Comparison of ENCODE assay signal across 13 cellular contexts in genomic region chr10:61919646-61920215, GRCh38.
"Had no signal": no experiment of that assay in that cellular context is flagged by ENCODE, and none has a peak within 500 bp of the region (broad histone marks: within the 10 kb centered on the region; RNA-seq: fewer than 3 reads in every experiment).

No MANE protein-coding gene starts in this region.

- H3K27ac Mint-ChIP-seq: activated naive CD8-positive, alpha-beta T cell treated with anti-CD3 and anti-CD28 coated beads, Interleukin-2, amount 10 ng/mL, durations not matched to agents 7 days and 5 days had no signal

- H3K4me3 Mint-ChIP-seq: activated naive CD8-positive, alpha-beta T cell treated with anti-CD3 and anti-CD28 coated beads, Interleukin-2, amount 10 ng/mL, durations not matched to agents 7 days and 5 days; neural crest cell had no signal

- H3K9me3 ChIP-seq: breast epithelium, pancreas, tibial nerve had no signal

- ATAC-seq: heart left ventricle, left lobe of liver, pancreas had no signal

- H3K27me3 Mint-ChIP-seq: activated naive CD8-positive, alpha-beta T cell treated with anti-CD3 and anti-CD28 coated beads, Interleukin-2, amount 10 ng/mL, durations not matched to agents 7 days and 5 days had no signal

- H3K4me1 ChIP-seq: breast epithelium had no signal

- DNase-seq: activated CD4-positive, alpha-beta T cell treated with anti-CD3 and anti-CD28 coated beads for 48 hours; activated effector memory CD4-positive, alpha-beta T cell treated with Interleukin-2 at 50 U/mL for 16 hours; activated naive CD8-positive, alpha-beta T cell treated with anti-CD3 and anti-CD28 coated beads, Interleukin-2, amount 10 ng/mL, durations not matched to agents 7 days and 5 days; anterior cingulate cortex; foreskin melanocyte; heart left ventricle; mammary epithelial cell; pancreas; WERI-Rb-1 had no signal

- H3K36me3 ChIP-seq: breast epithelium, pancreas, WERI-Rb-1 had no signal

- H3K27ac ChIP-seq: breast epithelium, heart left ventricle, pancreas, tibial nerve, WERI-Rb-1 had no signal

- H3K27me3 ChIP-seq: breast epithelium, heart left ventricle, pancreas, tibial nerve had no signal

- H3K4me3 ChIP-seq: breast epithelium, heart left ventricle, pancreas, tibial nerve had no signal
